19 cellular contexts compared by ENCODE assay signal in genomic region chr9:81132796-81133195, GRCh38.
DNase-seq lines count a peak whose midpoint lies in the region; ATAC-seq, FAIRE-seq and TF ChIP-seq lines count a peak whose summit lies in the region.
"Had no signal": no experiment of that assay in that cellular context is flagged by ENCODE, and none has a peak within 500 bp of the region (broad histone marks: within the 10 kb centered on the region; RNA-seq: fewer than 3 reads in every experiment).

No MANE protein-coding gene starts in this region.

- H4K20me1 ChIP-seq in BLaER1 treated with 17β-estradiol and CSF1 and Interleukin-3, amounts not matched to agents 10 nM and 100 nM, result no peaks in the 10 kb centered on the region
- H4K20me1 ChIP-seq in astrocyte (ENCODE audit: insufficient read depth, low read length), result no peaks in the 10 kb centered on the region
- no peaks in the 10 kb centered on the region for H4K20me1 ChIP-seq in keratinocyte (ENCODE audit: control insufficient read depth, extremely low read depth, insufficient read depth, low read length)

- no peak overlapping the region for H3K4me3 ChIP-seq in BLaER1 treated with 17β-estradiol and CSF1 and Interleukin-3, amounts not matched to agents 10 nM and 100 nM
- H3K4me3 ChIP-seq in astrocyte (ENCODE audit: insufficient read depth, low read depth, low read length), result no peak overlapping the region
- no peak overlapping the region for H3K4me3 ChIP-seq in keratinocyte (ENCODE audit: control insufficient read depth in 2 of 3, extremely low read depth in 1 of 3, insufficient read depth in 2 of 3, low read depth in 1 of 3, low read length in 3 of 3)
- H3K4me3 ChIP-seq in uterus, result no peak overlapping the region
- no peak overlapping the region for H3K4me3 ChIP-seq in suprapubic skin
- H3K4me3 ChIP-seq: A549, SJCRH30 had no signal

- H3K27me3 ChIP-seq in BLaER1 treated with 17β-estradiol and CSF1 and Interleukin-3, amounts not matched to agents 10 nM and 100 nM, result peaks cover 0 to 5% (median 0%) of the 10 kb centered on the region in 11 experiments; a peak in 1 of 22 replicates
- H3K27me3 ChIP-seq in astrocyte (ENCODE audit: insufficient read depth, low read length) (peaks cover 2% of the 10 kb centered on the region), keratinocyte (ENCODE audit: control insufficient read depth, extremely low read depth, insufficient read depth, low read length) (no peaks in the 10 kb centered on the region), uterus (no peaks in the 10 kb centered on the region), suprapubic skin (no peaks in the 10 kb centered on the region)
- H3K27me3 ChIP-seq: SJCRH30 had no signal

- H3K9me3 ChIP-seq in BLaER1 treated with 17β-estradiol and CSF1 and Interleukin-3, amounts not matched to agents 10 nM and 100 nM (replicated peaks in 1 of 11), result peaks cover 0 to 40% (median 16%) of the 10 kb centered on the region in 11 experiments; a peak in 13 of 22 replicates
- H3K9me3 ChIP-seq in KOPT-K1 (ENCODE audit: insufficient read depth, low read length, poor library complexity, severe bottlenecking) (no peaks in the 10 kb centered on the region), astrocyte (ENCODE audit: insufficient read depth, low read depth, low read length) (no peaks in the 10 kb centered on the region), keratinocyte (ENCODE audit: control insufficient read depth, low read depth, low read length) (no peaks in the 10 kb centered on the region), uterus (no peaks in the 10 kb centered on the region), suprapubic skin (no peaks in the 10 kb centered on the region)
- H3K9me3 ChIP-seq: A549 had no signal

- WGBS in suprapubic skin, result 92% methylated on average over 1 of the region's 1 CpG

- H3K4me1 ChIP-seq in BLaER1 treated with 17β-estradiol and CSF1 and Interleukin-3, amounts not matched to agents 10 nM and 100 nM, result peaks cover 0 to 19% (median 18%) of the 10 kb centered on the region in 10 experiments; a peak in 16 of 20 replicates
- H3K4me1 ChIP-seq in astrocyte (ENCODE audit: insufficient read depth, low read length), result peaks cover 6% of the 10 kb centered on the region
- no peaks in the 10 kb centered on the region for H3K4me1 ChIP-seq in keratinocyte (ENCODE audit: control insufficient read depth, extremely low read depth, insufficient read depth, low read length)
- no peaks in the 10 kb centered on the region for H3K4me1 ChIP-seq in uterus
- H3K4me1 ChIP-seq in suprapubic skin, result no peaks in the 10 kb centered on the region
- H3K4me1 ChIP-seq: SJCRH30 had no signal

- DNase-seq in astrocyte (ENCODE audit: low read depth), result peak; percentile 15
- no peak for DNase-seq in keratinocyte (ENCODE audit: low read depth, low spot score)
- no peak for DNase-seq in uterus
- no peak for DNase-seq in mesothelial cell of epicardium (ENCODE audit: low spot score in 2 of 2, unreplicated experiment in 2 of 2)
- no peak for DNase-seq in suprapubic skin (ENCODE audit: low spot score in 2 of 2)
- DNase-seq: Calu3; CD8-positive, alpha-beta T cell; NCI-H187; NCI-H2107; NCI-H510A treated with DMSO at 0.1 percent for 48 hours; NCI-H774; SJCRH30 had no signal

- intact Hi-C loops in uterus (cut with DNase I; ENCODE audit: low total_unique reads), result no loop called here

- TF ChIP-seq EP300 in suprapubic skin (IDR thresholded peaks at IDR 0.05), result no peak

- no peaks in the 10 kb centered on the region for H3K9me1 ChIP-seq in keratinocyte (ENCODE audit: control insufficient read depth, extremely low read depth, insufficient read depth, low read length)

- FAIRE-seq in astrocyte (lab: Jason Lieb, UNC) (no peak), keratinocyte (lab: Jason Lieb, UNC) (peak; percentile 26)
- FAIRE-seq: A549, GM12891, GM18507 had no signal

- H3K36me3 ChIP-seq in BLaER1 treated with 17β-estradiol and CSF1 and Interleukin-3, amounts not matched to agents 10 nM and 100 nM, result no peaks in the 10 kb centered on the region
- no peaks in the 10 kb centered on the region for H3K36me3 ChIP-seq in KOPT-K1 (ENCODE audit: insufficient read depth, low read length)
- no peaks in the 10 kb centered on the region for H3K36me3 ChIP-seq in astrocyte (ENCODE audit: insufficient read depth, low read length)
- H3K36me3 ChIP-seq in keratinocyte (ENCODE audit: control insufficient read depth in 2 of 2, extremely low read depth in 1 of 2, insufficient read depth in 2 of 2, low read length in 2 of 2), result no peaks in the 10 kb centered on the region
- no peaks in the 10 kb centered on the region for H3K36me3 ChIP-seq in uterus
- H3K36me3 ChIP-seq in suprapubic skin, result no peaks in the 10 kb centered on the region
- H3K36me3 ChIP-seq: SJCRH30 had no signal

- H3K4me1 Mint-ChIP-seq in astrocyte (ENCODE audit: low read depth, unreplicated experiment) (peaks cover 10% of the 10 kb centered on the region), mesothelial cell of epicardium (peaks cover 11% of the 10 kb centered on the region)

- H3K9ac ChIP-seq in BLaER1 treated with 17β-estradiol and CSF1 and Interleukin-3, amounts not matched to agents 10 nM and 100 nM, result no peak overlapping the region
- no peak overlapping the region for H3K9ac ChIP-seq in astrocyte (ENCODE audit: low read length)
- no peak overlapping the region for H3K9ac ChIP-seq in keratinocyte (ENCODE audit: control insufficient read depth, extremely low read depth, insufficient read depth, low read length)

- H3K36me3 Mint-ChIP-seq in astrocyte (ENCODE audit: low read depth, unreplicated experiment), result no peaks in the 10 kb centered on the region
- no peaks in the 10 kb centered on the region for H3K36me3 Mint-ChIP-seq in mesothelial cell of epicardium
- H3K36me3 Mint-ChIP-seq: CD8-positive, alpha-beta T cell had no signal

- peak overlapping the region in 10 of 11 experiments; percentile 22 to 65 (median 50); a peak in 17 of 22 replicates for H3K4me2 ChIP-seq in BLaER1 treated with 17β-estradiol and CSF1 and Interleukin-3, amounts not matched to agents 10 nM and 100 nM
- H3K4me2 ChIP-seq in astrocyte (ENCODE audit: low read length), result peak overlapping the region; percentile 20
- no peak overlapping the region for H3K4me2 ChIP-seq in keratinocyte (ENCODE audit: control insufficient read depth, extremely low read depth, insufficient read depth, low read depth, low read length)
- H3K4me2 ChIP-seq: A549 had no signal

- peak overlapping the region in 3 of 11 experiments; percentile 4 to 36 (median 7); a peak in 2 of 22 replicates for H3K27ac ChIP-seq in BLaER1 treated with 17β-estradiol and CSF1 and Interleukin-3, amounts not matched to agents 10 nM and 100 nM
- peak overlapping the region; percentile 38 for H3K27ac ChIP-seq in KOPT-K1 (ENCODE audit: low read depth, low read length, poor library complexity, severe bottlenecking)
- no peak overlapping the region for H3K27ac ChIP-seq in astrocyte (ENCODE audit: low read depth, low read length)
- no peak overlapping the region for H3K27ac ChIP-seq in keratinocyte (ENCODE audit: control insufficient read depth, insufficient read depth, low read length)
- no peak overlapping the region for H3K27ac ChIP-seq in uterus
- no peak overlapping the region for H3K27ac ChIP-seq in suprapubic skin
- H3K27ac ChIP-seq: A549, SJCRH30 had no signal

- ATAC-seq in HG03196 (IDR thresholded peaks at IDR 0.05; ENCODE audit: unreplicated experiment), result no peak
- ATAC-seq: A549; CD8-positive, alpha-beta T cell; PC-3 had no signal

- TF ChIP-seq POLR2A in uterus (IDR thresholded peaks at IDR 0.05), result no peak
- no peak for TF ChIP-seq POLR2A in suprapubic skin (IDR thresholded peaks at IDR 0.05)

- dilution Hi-C loops in keratinocyte (cut with MboI; ENCODE audit: extremely low pct_ligation_motif_present, low sequenced_read_pairs), result no loop called here

- peaks cover 8% of the 10 kb centered on the region for H3K27me3 Mint-ChIP-seq in astrocyte (ENCODE audit: low read depth, unreplicated experiment)
- no peaks in the 10 kb centered on the region for H3K27me3 Mint-ChIP-seq in mesothelial cell of epicardium (ENCODE audit: low read depth)

- H3K79me2 ChIP-seq in astrocyte (ENCODE audit: insufficient read depth, low read length) (no peaks in the 10 kb centered on the region), keratinocyte (ENCODE audit: control insufficient read depth, insufficient read depth, low read length) (no peaks in the 10 kb centered on the region)

- H3K27ac Mint-ChIP-seq in astrocyte (ENCODE audit: unreplicated experiment) (no peak overlapping the region), mesothelial cell of epicardium (no peak overlapping the region)
- H3K27ac Mint-ChIP-seq: CD8-positive, alpha-beta T cell had no signal

- H3K4me3 Mint-ChIP-seq in astrocyte (ENCODE audit: unreplicated experiment) (no peak overlapping the region), mesothelial cell of epicardium (no peak overlapping the region)
- H3K4me3 Mint-ChIP-seq: CD8-positive, alpha-beta T cell had no signal

- TF ChIP-seq CTCF in astrocyte (IDR thresholded peaks at IDR 0.05; ENCODE audit: insufficient read depth, low read depth, low read length) (no peak), keratinocyte (optimal IDR thresholded peaks at IDR 0.05 in 1 of 3, IDR thresholded peaks at IDR 0.05 in 1 of 3, conservative IDR thresholded peaks at IDR 0.05 in 1 of 3; ENCODE audit: extremely low read depth in 1 of 3, insufficient read depth in 2 of 3, low read length in 3 of 3) (no peak), uterus (IDR thresholded peaks at IDR 0.05) (no peak), mesothelial cell of epicardium (IDR thresholded peaks at IDR 0.05; ENCODE audit: unreplicated experiment) (no peak), suprapubic skin (IDR thresholded peaks at IDR 0.05) (no peak)

- H2AFZ ChIP-seq in astrocyte (ENCODE audit: low read depth, low read length), result no peak overlapping the region
- no peak overlapping the region for H2AFZ ChIP-seq in keratinocyte (ENCODE audit: control insufficient read depth, low read length)

- H3K9me3 Mint-ChIP-seq in astrocyte (ENCODE audit: unreplicated experiment) (peaks cover 4% of the 10 kb centered on the region), mesothelial cell of epicardium (peaks cover 10% of the 10 kb centered on the region)
- H3K9me3 Mint-ChIP-seq: CD8-positive, alpha-beta T cell had no signal
